ENCODE assay signal across 25 cellular contexts in the genomic region with DNA sequence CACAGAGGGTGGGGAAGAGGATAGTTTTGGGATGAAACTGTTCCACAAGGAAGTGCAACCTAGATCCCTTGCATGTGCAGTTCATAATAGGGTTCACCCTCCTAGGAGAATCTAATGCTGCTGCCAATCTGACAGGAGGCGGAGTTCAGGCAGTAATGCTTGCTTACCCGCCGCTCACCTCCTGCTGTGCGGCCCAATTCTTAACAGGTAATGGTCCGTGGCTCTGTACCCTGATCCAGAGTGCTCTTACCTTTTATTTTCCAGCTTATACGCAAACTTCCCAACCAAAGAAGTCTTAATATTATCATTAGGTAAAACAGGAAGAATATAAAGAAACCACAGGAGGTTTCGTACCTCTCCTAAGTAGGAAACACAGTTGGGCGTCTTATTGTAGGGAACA. TPM values are rescaled to one million over a fixed set of nuclear protein-coding genes. Genes with fewer than 3 reads are reported as not detected.
DNase-seq lines count a peak whose midpoint lies in the region; ATAC-seq, FAIRE-seq and TF ChIP-seq lines count a peak whose summit lies in the region.
"Had no signal": no experiment of that assay in that cellular context is flagged by ENCODE, and none has a peak within 500 bp of the region (broad histone marks: within the 10 kb centered on the region; RNA-seq: fewer than 3 reads in every experiment).

No MANE protein-coding gene starts in this region.

- intact Hi-C loops in activated CD8-positive, alpha-beta T cell treated with anti-CD3 and anti-CD28 coated beads for 36 hours (cut with micrococcal nuclease): no loop called here
- intact Hi-C loops in GM12878 (cut with micrococcal nuclease; ENCODE audit: unreplicated experiment): no loop called here

- H3K4me1 ChIP-seq in GM23338 (ENCODE audit: insufficient read depth) (no peaks in the 10 kb centered on the region), GM12878 (ENCODE audit: control insufficient read depth, insufficient read depth, low read length) (peaks cover 17% of the 10 kb centered on the region)

- no peaks in the 10 kb centered on the region for H3K9me2 ChIP-seq in GM23338 (ENCODE audit: insufficient read depth)

- CTCF ChIA-PET in activated CD8-positive, alpha-beta T cell treated with anti-CD3 and anti-CD28 coated beads for 36 hours (lab: Charles Lee): no interaction called here
- CTCF ChIA-PET in activated CD8-positive, alpha-beta T cell treated with anti-CD3 and anti-CD28 coated beads, Interleukin-2, amount 10 ng/mL, durations not matched to agents 7 days and 5 days (lab: Charles Lee): no interaction called here
- CTCF ChIA-PET in GM12878 (lab: Yijun Ruan, JAX): interaction anchor here (0.9 to 2.5 kb wide), 4 partner anchors 10 to 87 kb away, joined by 3 to 18 read pairs (median 6); no protein-coding TSS in a partner anchor

- H4K20me1 ChIP-seq in GM23338 (replicated peaks; ENCODE audit: insufficient read depth): no peaks in the 10 kb centered on the region
- no peaks in the 10 kb centered on the region for H4K20me1 ChIP-seq in GM12878 (ENCODE audit: control insufficient read depth, insufficient read depth)

- H3K27ac Mint-ChIP-seq in activated CD8-positive, alpha-beta T cell treated with anti-CD3 and anti-CD28 coated beads for 36 hours: peak overlapping the region; percentile 89
- H3K27ac Mint-ChIP-seq in activated CD8-positive, alpha-beta T cell treated with anti-CD3 and anti-CD28 coated beads, Interleukin-2, amount 10 ng/mL, durations not matched to agents 7 days and 5 days: no peak overlapping the region
- H3K27ac Mint-ChIP-seq in GM23338: no peak overlapping the region

- H3K9me3 Mint-ChIP-seq in activated CD8-positive, alpha-beta T cell treated with anti-CD3 and anti-CD28 coated beads for 36 hours: no peaks in the 10 kb centered on the region
- no peaks in the 10 kb centered on the region for H3K9me3 Mint-ChIP-seq in activated CD8-positive, alpha-beta T cell treated with anti-CD3 and anti-CD28 coated beads, Interleukin-2, amount 10 ng/mL, durations not matched to agents 7 days and 5 days (ENCODE audit: insufficient read depth)
- H3K9me3 Mint-ChIP-seq in GM23338: no peaks in the 10 kb centered on the region

- H3K27ac ChIP-seq in GM23338 (ENCODE audit: low read depth) (no peak overlapping the region), GM12878 (ENCODE audit: control insufficient read depth, insufficient read depth) (peak overlapping the region; percentile 75)
- H3K27ac ChIP-seq: C4-2B had no signal

- H3K36me3 Mint-ChIP-seq in activated CD8-positive, alpha-beta T cell treated with anti-CD3 and anti-CD28 coated beads for 36 hours (ENCODE audit: low read depth): peaks cover 59% of the 10 kb centered on the region
- H3K36me3 Mint-ChIP-seq in activated CD8-positive, alpha-beta T cell treated with anti-CD3 and anti-CD28 coated beads, Interleukin-2, amount 10 ng/mL, durations not matched to agents 7 days and 5 days (ENCODE audit: low read depth): peaks cover 54% of the 10 kb centered on the region
- H3K36me3 Mint-ChIP-seq in GM23338 (ENCODE audit: low read depth): no peaks in the 10 kb centered on the region

- H3K27me3 ChIP-seq in GM23338 (ENCODE audit: insufficient read depth): no peaks in the 10 kb centered on the region
- H3K27me3 ChIP-seq in GM12878 (replicated peaks in 1 of 2; ENCODE audit: control insufficient read depth in 2 of 2, insufficient read depth in 2 of 2, low read length in 1 of 2): no peaks in the 10 kb centered on the region

- RAD21 ChIA-PET in GM12878 (lab: Charles Lee; ENCODE audit: unreplicated experiment): interaction anchor here (1.2 to 2.2 kb wide), 5 partner anchors 11 to 21 kb away, joined by 3 to 8 read pairs (median 5); no protein-coding TSS in a partner anchor

- SMC1A ChIA-PET in GM12878 (lab: Charles Lee; ENCODE audit: uncharacterized antibody, unreplicated experiment): interaction anchor here (1.7 to 46.3 kb wide), 3 partner anchors 11 to 39 kb away, joined by 4 to 1536 read pairs (median 39); a partner anchor contains a TSS

- no peak for TF ChIP-seq POLR2A in GM12878 (IDR thresholded peaks at IDR 0.05; ENCODE audit: low read depth, low read length)

- in situ Hi-C loops in GM12878 (cut with MboI): no loop called here

- BruUV-seq in GM12878 (replicated peaks; lab: Mats Ljungman, UMichigan): no TSS peak

- no peak for FAIRE-seq in GM12878 (lab: Jason Lieb, UNC)
- FAIRE-seq: D721Med, RCC 7860 had no signal

- ATAC-seq in activated CD8-positive, alpha-beta T cell treated with anti-CD3 and anti-CD28 coated beads for 36 hours: no peak
- ATAC-seq in activated CD8-positive, alpha-beta T cell treated with anti-CD3 and anti-CD28 coated beads, Interleukin-2, amount 10 ng/mL, durations not matched to agents 7 days and 5 days: no peak
- ATAC-seq in GM23338 (peak; percentile 45), GM12878 (no peak)
- ATAC-seq: HCT116, Right ventricle myocardium inferior had no signal

- no peak overlapping the region for H3K4me3 Mint-ChIP-seq in activated CD8-positive, alpha-beta T cell treated with anti-CD3 and anti-CD28 coated beads for 36 hours
- no peak overlapping the region for H3K4me3 Mint-ChIP-seq in activated CD8-positive, alpha-beta T cell treated with anti-CD3 and anti-CD28 coated beads, Interleukin-2, amount 10 ng/mL, durations not matched to agents 7 days and 5 days
- no peak overlapping the region for H3K4me3 Mint-ChIP-seq in GM23338

- H3K4me2 ChIP-seq in GM23338: no peak overlapping the region
- H3K4me2 ChIP-seq in GM12878 (ENCODE audit: control insufficient read depth, insufficient read depth): no peak overlapping the region

- H3K4me3 ChIP-seq in GM23338: no peak overlapping the region
- no peak overlapping the region for H3K4me3 ChIP-seq in GM12878

- no peak overlapping the region for H3K9ac ChIP-seq in GM12878 (ENCODE audit: control insufficient read depth, insufficient read depth, low read length)

- peaks cover 28% of the 10 kb centered on the region for H3K4me1 Mint-ChIP-seq in activated CD8-positive, alpha-beta T cell treated with anti-CD3 and anti-CD28 coated beads for 36 hours (ENCODE audit: low read depth)
- no peaks in the 10 kb centered on the region for H3K4me1 Mint-ChIP-seq in activated CD8-positive, alpha-beta T cell treated with anti-CD3 and anti-CD28 coated beads, Interleukin-2, amount 10 ng/mL, durations not matched to agents 7 days and 5 days (ENCODE audit: low read depth)
- peaks cover 3% of the 10 kb centered on the region; the same call in 1 of the 3 replicates for H3K4me1 Mint-ChIP-seq in GM23338

- no peaks in the 10 kb centered on the region for H3K79me2 ChIP-seq in GM23338 (replicated peaks; ENCODE audit: insufficient read depth)
- H3K79me2 ChIP-seq in GM12878 (ENCODE audit: control insufficient read depth, insufficient read depth, low read length): no peaks in the 10 kb centered on the region

- H3K27me3 Mint-ChIP-seq in activated CD8-positive, alpha-beta T cell treated with anti-CD3 and anti-CD28 coated beads for 36 hours: no peaks in the 10 kb centered on the region
- no peaks in the 10 kb centered on the region for H3K27me3 Mint-ChIP-seq in activated CD8-positive, alpha-beta T cell treated with anti-CD3 and anti-CD28 coated beads, Interleukin-2, amount 10 ng/mL, durations not matched to agents 7 days and 5 days (ENCODE audit: low read depth)
- H3K27me3 Mint-ChIP-seq in GM23338 (ENCODE audit: insufficient read depth, low read depth, poor library complexity): peaks cover 1% of the 10 kb centered on the region

- DNase-seq in activated CD8-positive, alpha-beta T cell treated with anti-CD3 and anti-CD28 coated beads for 36 hours: no peak
- DNase-seq in activated CD8-positive, alpha-beta T cell treated with anti-CD3 and anti-CD28 coated beads, Interleukin-2, amount 10 ng/mL, durations not matched to agents 7 days and 5 days: no peak
- DNase-seq in GM23338 (ENCODE audit: low spot score) (peak; percentile 34), NCI-H345 (lab: John Stamatoyannopoulos, UW) (peak; percentile 81), GM12878 (ENCODE audit: low read depth, low spot score) (no peak), DMS53 (lab: John Stamatoyannopoulos, UW) (no peak), dermis blood vessel endothelial cell (no peak)
- no peak for DNase-seq in activated CD4-positive, CD25-positive, alpha-beta regulatory T cell (lab: John Stamatoyannopoulos, UW)
- DNase-seq: ACHN; AML-193; DND-41; GOT3; MM.1S; NCI-H1092; NCI-H2227 treated with DMSO at 0.1 percent for 48 hours; NCI-H526 treated with DMSO at 0.1 percent for 48 hours; NK-92 treated with Interleukin-12 subunit alpha and Interleukin-12 subunit beta, amount 100 ng/mL, for 24 hours had no signal

- H3K9me3 ChIP-seq in GM12878 (replicated peaks; ENCODE audit: control insufficient read depth, insufficient read depth, low read length): no peaks in the 10 kb centered on the region

- H2AFZ ChIP-seq in GM23338 (no peak overlapping the region), GM12878 (ENCODE audit: control insufficient read depth, low read depth, low read length) (no peak overlapping the region)

- no peak for TF ChIP-seq EP300 in GM12878 (IDR thresholded peaks at IDR 0.05; ENCODE audit: borderline replicate concordance in 1 of 2, control insufficient read depth in 1 of 2, low read depth in 2 of 2, low read length in 2 of 2)

- H3K36me3 ChIP-seq in GM23338 (ENCODE audit: insufficient read depth): no peaks in the 10 kb centered on the region
- H3K36me3 ChIP-seq in GM12878 (ENCODE audit: control insufficient read depth in 2 of 2, insufficient read depth in 2 of 2, low read length in 1 of 2): peaks cover 5 to 23% of the 10 kb centered on the region in 2 experiments

- WGBS in GM12878 (ENCODE audit: insufficient coverage, insufficient replicate concordance, low lambda C conversion rate, missing lambda C conversion rate): 91% methylated on average over 8 of the region's 8 CpGs

- POLR2A ChIA-PET in activated CD8-positive, alpha-beta T cell treated with anti-CD3 and anti-CD28 coated beads for 36 hours (lab: Charles Lee): no interaction called here
- POLR2A ChIA-PET in activated CD8-positive, alpha-beta T cell treated with anti-CD3 and anti-CD28 coated beads, Interleukin-2, amount 10 ng/mL, durations not matched to agents 7 days and 5 days (lab: Charles Lee): no interaction called here
- POLR2A ChIA-PET in GM12878 (lab: Charles Lee): interaction anchor here (2.5 to 4.6 kb wide), 2 partner anchors 12 to 25 kb away, joined by 11 to 60 read pairs; a partner anchor contains a TSS

- TF ChIP-seq CTCF in activated CD8-positive, alpha-beta T cell treated with anti-CD3 and anti-CD28 coated beads for 36 hours (IDR thresholded peaks at IDR 0.05): no peak
- TF ChIP-seq CTCF in GM23338 (conservative IDR thresholded peaks at IDR 0.05; ENCODE audit: low read depth in 2 of 2) (no peak), GM12878 (IDR thresholded peaks at IDR 0.05 in 2 of 3, conservative IDR thresholded peaks at IDR 0.05 in 1 of 3; ENCODE audit: control insufficient read depth in 2 of 3, extremely low read depth in 1 of 3, insufficient read depth in 1 of 3, low read depth in 3 of 3, low read length in 3 of 3) (no peak)

- no peaks in the 10 kb centered on the region for H3F3A ChIP-seq in GM23338 (replicated peaks; ENCODE audit: low read depth)

- TF ChIP-seq RAD21 in GM12878 (IDR thresholded peaks at IDR 0.05; ENCODE audit: insufficient read depth, low read depth, low read length): no peak

RNA-seq across cellular contexts. Expression of a gene that starts 23.8 kb away (rescaled TPM):
- 10 to 100 TPM; 33.1 to 33.6 TPM for total RNA-seq in activated CD8-positive, alpha-beta T cell treated with anti-CD3 and anti-CD28 coated beads for 36 hours
- total RNA-seq in activated CD8-positive, alpha-beta T cell treated with anti-CD3 and anti-CD28 coated beads, Interleukin-2, amount 10 ng/mL, durations not matched to agents 7 days and 5 days: 10 to 100 TPM; 24.0 to 24.3 TPM
- 9.6 and 11.3 TPM in 2 replicates for total RNA-seq in GM23338 (2014; rRNA removed; shearing (Covaris generic))
- 2.8 and 2.9 TPM in 2 replicates for polyA plus RNA-seq in GM23338 (2016; fragmentation: Nextera tagmentation; extraction: Ambion mirVana)
- 524 and 549 TPM in 2 replicates for total RNA-seq in GM12878 (2013; cell fraction: nucleolus; rRNA removed)
- 89.9 and 105 TPM in 2 replicates for total RNA-seq in GM12878 (2014; rRNA removed)
- 91.0 and 96.4 TPM in 2 replicates for total RNA-seq in GM12878 (2014; rRNA removed; fragmentation: Illumina TruSeq; extraction: Trizol)
- 61.1 and 65.2 TPM in 2 replicates for total RNA-seq in GM12878 (2021)
- polyA plus RNA-seq in GM12878 (2011; ENCODE audit: low read depth): 29.9 TPM
- 112 and 124 TPM in 2 replicates for polyA plus RNA-seq in GM12878 (2011; rRNA removed)
- polyA plus RNA-seq in GM12878 (2011; cell fraction: cytosol; rRNA removed): 69.4 and 74.5 TPM in 2 replicates
- 69.0 and 84.1 TPM in 2 replicates for polyA plus RNA-seq in GM12878 (2011; cell fraction: nucleus; rRNA removed)
- 35.4 and 61.7 TPM in 2 replicates for polyA plus RNA-seq in GM12878 (2012)
- polyA plus RNA-seq in GM12878 (2014; fragmentation: Illumina TruSeq; extraction: Trizol): 87.3 and 115 TPM in 2 replicates
- 10 to 100 TPM; 17.6 to 17.8 TPM for polyA plus RNA-seq in GM12878 (2014; fragmentation: Nextera tagmentation; extraction: Ambion mirVana)
- polyA plus RNA-seq in GM12878 (2014; rRNA removed): 52.2 and 64.8 TPM in 2 replicates
- 10 to 100 TPM; 48.7 to 55.4 TPM for polyA plus RNA-seq in GM12878 (2016; fragmentation: Nextera tagmentation; extraction: Ambion mirVana)
- 155 and 171 TPM in 2 replicates for polyA minus RNA-seq in GM12878 (2011; rRNA and poly(A)+ RNA removed)
- polyA minus RNA-seq in GM12878 (2011; cell fraction: cytosol; rRNA and poly(A)+ RNA removed): 26.6 and 28.9 TPM in 2 replicates
- polyA minus RNA-seq in GM12878 (2011; cell fraction: nucleus; rRNA and poly(A)+ RNA removed): 178 and 224 TPM in 2 replicates
- 34.2 and 55.7 TPM in 2 replicates for total RNA-seq in dermis blood vessel endothelial cell
- total RNA-seq: G401, OCI-LY7, SK-MEL-5 had no signal

Comparison
In these comparisons a context has a peak if more than half of its experiments do, and no peak if none do; other contexts are left out.
1. DNase-seq: peak in GM23338 (single experiment) and NCI-H345 (single experiment); none in activated CD8-positive, alpha-beta T cell treated with anti-CD3 and anti-CD28 coated beads for 36 hours (single experiment), activated CD8-positive, alpha-beta T cell treated with anti-CD3 and anti-CD28 coated beads, Interleukin-2, amount 10 ng/mL, durations not matched to agents 7 days and 5 days (single experiment), GM12878 (single experiment), DMS53 (single experiment), activated CD4-positive, CD25-positive, alpha-beta regulatory T cell (0 of 4) and dermis blood vessel endothelial cell (single experiment).